3 cellular contexts compared by ENCODE assay signal in genomic region chr17:38497656-38498055, GRCh38.
DNase-seq lines count a peak whose midpoint lies in the region; FAIRE-seq and TF ChIP-seq lines count a peak whose summit lies in the region.
"Not testable (repeated sequence)": the region's sequence is repeated elsewhere in the genome, so short reads cannot be mapped to it uniquely, and the experiment has no call there.

No MANE protein-coding gene starts in this region.

- TF ChIP-seq CTCF in kidney (IDR thresholded peaks at IDR 0.05; ENCODE audit: borderline replicate concordance, extremely low read depth, insufficient read depth); neural crest cell (conservative IDR thresholded peaks at IDR 0.05); osteocyte (IDR thresholded peaks at IDR 0.05): not testable (repeated sequence)

- not testable (repeated sequence) for FAIRE-seq in kidney (lab: Jason Lieb, UNC)

- intact Hi-C loops in kidney (cut with DNase I): loop anchor here (10.0 kb wide), 1 partner anchor 63 kb away; no protein-coding TSS in a partner anchor

- peak; percentile 60 for DNase-seq in kidney
- DNase-seq in neural crest cell (ENCODE audit: low read depth, low spot score); osteocyte (ENCODE audit: extremely low spot score, unreplicated experiment): not testable (repeated sequence)

- not testable (repeated sequence) for H3K27me3 Mint-ChIP-seq in neural crest cell (ENCODE audit: low read depth); osteocyte (ENCODE audit: unreplicated experiment)

- not testable (repeated sequence) for H3K9ac ChIP-seq in kidney (ENCODE audit: low read length in 2 of 2)

- not testable (repeated sequence) for H3K36me3 ChIP-seq in kidney (ENCODE audit: control insufficient read depth in 1 of 2, insufficient read depth in 2 of 2, low read length in 2 of 2)

- H3K27ac Mint-ChIP-seq in neural crest cell (ENCODE audit: unreplicated experiment) (peak overlapping the region; percentile 19), osteocyte (ENCODE audit: unreplicated experiment) (peak overlapping the region; percentile 23)

- H3K4me1 Mint-ChIP-seq in neural crest cell; osteocyte (ENCODE audit: unreplicated experiment): not testable (repeated sequence)

- H3K4me1 ChIP-seq in kidney (ENCODE audit: control insufficient read depth in 1 of 2, insufficient read depth in 1 of 2, low read depth in 1 of 2, low read length in 2 of 2): not testable (repeated sequence)

- not testable (repeated sequence) for H3K27ac ChIP-seq in kidney (ENCODE audit: low read depth in 2 of 2, low read length in 2 of 2)

- H3K4me3 Mint-ChIP-seq in neural crest cell; osteocyte (ENCODE audit: unreplicated experiment): not testable (repeated sequence)

- H3K4me3 ChIP-seq in kidney (ENCODE audit: low read length in 2 of 2): not testable (repeated sequence)

- H3K9me3 Mint-ChIP-seq in neural crest cell; osteocyte (ENCODE audit: unreplicated experiment): not testable (repeated sequence)

- H3K36me3 Mint-ChIP-seq in neural crest cell (ENCODE audit: low read depth) (peaks cover 23% of the 10 kb centered on the region), osteocyte (ENCODE audit: unreplicated experiment) (peaks cover 47% of the 10 kb centered on the region)

- not testable (repeated sequence) for H3K9me3 ChIP-seq in kidney (ENCODE audit: control insufficient read depth in 1 of 2, low read length in 2 of 2)
